9 cellular contexts compared by ENCODE assay signal in the genomic region with DNA sequence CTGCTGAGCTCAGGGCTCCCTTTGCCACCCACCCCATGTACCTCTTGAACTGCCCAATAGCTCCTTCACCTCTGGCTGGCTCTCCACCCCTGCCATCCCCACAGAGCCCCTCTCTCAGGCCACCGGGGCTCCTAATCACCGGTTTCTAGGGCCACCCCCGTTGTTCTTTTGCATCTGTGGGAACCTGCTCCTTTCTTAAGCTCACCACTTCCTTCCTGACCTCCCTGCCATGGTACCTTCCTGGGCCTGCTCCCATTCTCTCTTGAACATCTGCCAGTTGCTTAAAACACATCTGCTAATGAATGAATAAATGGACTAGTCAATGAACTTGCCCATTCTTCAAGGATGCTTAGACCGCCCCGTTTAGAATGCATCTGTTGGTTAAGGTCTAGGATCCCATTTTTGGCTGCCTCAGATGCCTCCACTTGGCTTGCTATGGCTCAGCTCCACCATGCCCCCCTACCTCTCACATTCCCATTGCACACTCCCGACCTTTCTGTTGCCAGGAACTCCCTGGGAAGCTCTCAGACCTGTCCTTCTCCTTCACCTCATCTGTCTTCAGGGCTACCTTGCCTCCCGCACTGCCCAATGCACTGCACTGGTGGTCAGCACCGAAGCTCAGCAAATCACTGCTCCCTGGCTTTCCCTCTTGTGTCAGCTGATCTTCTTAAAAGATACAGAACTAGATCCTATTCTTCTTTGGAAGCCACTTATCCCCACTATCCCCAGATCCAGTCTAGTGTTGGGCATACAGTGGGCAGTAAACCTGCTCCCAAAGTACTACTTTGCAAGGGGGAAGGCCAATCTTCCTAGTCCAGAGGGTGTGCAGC. TPM values are rescaled to one million over a fixed set of nuclear protein-coding genes. Genes with fewer than 3 reads are reported as not detected.
DNase-seq lines count a peak whose midpoint lies in the region; ATAC-seq and TF ChIP-seq lines count a peak whose summit lies in the region.
"Had no signal": no experiment of that assay in that cellular context is flagged by ENCODE, and none has a peak within 500 bp of the region (broad histone marks: within the 10 kb centered on the region; RNA-seq: fewer than 3 reads in every experiment).

No MANE protein-coding gene starts in this region.

- ATAC-seq in heart left ventricle: no peak
- ATAC-seq in left cardiac atrium: no peak
- no peak for ATAC-seq in body of pancreas
- ATAC-seq in GM21529 (IDR thresholded peaks at IDR 0.05; ENCODE audit: unreplicated experiment): no peak
- ATAC-seq in HG03135 (IDR thresholded peaks at IDR 0.05; ENCODE audit: unreplicated experiment): no peak

- H3K9me3 ChIP-seq in heart left ventricle (no peaks in the 10 kb centered on the region), body of pancreas (no peaks in the 10 kb centered on the region), mesodermal cell (ENCODE audit: control insufficient read depth, low read length) (no peaks in the 10 kb centered on the region), uterus (no peaks in the 10 kb centered on the region)
- H3K9me3 ChIP-seq: testis had no signal

- peaks cover 42 to 100% (median 97%) of the 10 kb centered on the region in 12 donors for H3K4me1 ChIP-seq in heart left ventricle
- peaks cover 97% of the 10 kb centered on the region for H3K4me1 ChIP-seq in body of pancreas
- peaks cover 96% of the 10 kb centered on the region for H3K4me1 ChIP-seq in mesodermal cell (ENCODE audit: control insufficient read depth, insufficient read depth, low read length, poor library complexity, severe bottlenecking)
- peaks cover 5 to 66% of the 10 kb centered on the region in 2 donors for H3K4me1 ChIP-seq in uterus

- peak in 1 of 5 donors; percentile 14 for DNase-seq in heart left ventricle
- DNase-seq in left cardiac atrium: no peak
- no peak for DNase-seq in body of pancreas
- DNase-seq in uterus: no peak
- no peak for DNase-seq in AML-193 (lab: John Stamatoyannopoulos, UW)

- H3K27ac ChIP-seq in heart left ventricle (peak overlapping the region; percentile 59 to 100 (median 98)), body of pancreas (peak overlapping the region; percentile 63 to 99 (median 98)), mesodermal cell (ENCODE audit: low read depth, low read length, severe bottlenecking) (peak overlapping the region; percentile 98), uterus (peak overlapping the region; percentile 97 to 99)

- no peaks in the 10 kb centered on the region for H3K27me3 ChIP-seq in heart left ventricle
- no peaks in the 10 kb centered on the region for H3K27me3 ChIP-seq in body of pancreas
- no peaks in the 10 kb centered on the region for H3K27me3 ChIP-seq in uterus
- H3K27me3 ChIP-seq: testis had no signal

- TF ChIP-seq POLR2A in heart left ventricle (IDR thresholded peaks at IDR 0.05) (no peak), body of pancreas (IDR thresholded peaks at IDR 0.05) (no peak), uterus (IDR thresholded peaks at IDR 0.05) (no peak)

- TF ChIP-seq CTCF in heart left ventricle (IDR thresholded peaks at IDR 0.05) (no peak), body of pancreas (IDR thresholded peaks at IDR 0.05) (no peak), uterus (IDR thresholded peaks at IDR 0.05) (no peak)

- H3K4me3 ChIP-seq in heart left ventricle (peak overlapping the region in 2 of 12 donors; percentile 34 to 43), body of pancreas (no peak overlapping the region), mesodermal cell (ENCODE audit: extremely low read depth, insufficient read depth, low read length, poor library complexity, severe bottlenecking) (no peak overlapping the region), uterus (no peak overlapping the region)

- peaks cover 4 to 94% (median 81%) of the 10 kb centered on the region in 9 donors for H3K36me3 ChIP-seq in heart left ventricle
- peaks cover 11 to 20% of the 10 kb centered on the region in 2 donors for H3K36me3 ChIP-seq in body of pancreas (replicated peaks in 1 of 2; ENCODE audit: insufficient read depth in 1 of 2, low read depth in 2 of 2)
- peaks cover 92% of the 10 kb centered on the region for H3K36me3 ChIP-seq in mesodermal cell (ENCODE audit: control insufficient read depth, insufficient read depth, low read length)
- H3K36me3 ChIP-seq in uterus: no peaks in the 10 kb centered on the region

- intact Hi-C loops in heart left ventricle (cut with DNase I): loop anchor here in 1 of 10 donors (1.0 to 2.0 kb wide), 2 partner anchors 9 to 52 kb away; a partner anchor contains a TSS
- intact Hi-C loops in left cardiac atrium (cut with DNase I): no loop called here
- intact Hi-C loops in body of pancreas (cut with DNase I): loop anchor here (5.0 kb wide), 1 partner anchor 48 kb away; no protein-coding TSS in a partner anchor
- intact Hi-C loops in uterus (cut with DNase I; ENCODE audit: low total_unique reads): loop anchor here (5.0 kb wide), 1 partner anchor 53 kb away; no protein-coding TSS in a partner anchor

- 39 to 46% (median 42%) methylated on average over 8 of the region's 8 CpGs for WGBS in heart left ventricle, 4 donors
- 53 to 70% methylated on average over 8 of the region's 8 CpGs for WGBS in body of pancreas, 2 donors
- WGBS in mesodermal cell (ENCODE audit: insufficient coverage in 2 of 2), 2 experiments: 72 to 73% methylated on average over 8 of the region's 8 CpGs

RNA-seq across cellular contexts. Expression of a gene that starts 9.1 kb away (rescaled TPM):
- total RNA-seq in heart left ventricle (100 to 1,000 TPM in 1 of 9 donors, 10 to 100 TPM in 8; 26.0 to 109 (median 50.0) TPM), left cardiac atrium (10 to 100 TPM; 47.9 to 59.3 TPM), body of pancreas (10 to 100 TPM; 65.1 to 71.5 TPM), uterus (10 to 100 TPM; 49.4 to 87.5 (median 61.4) TPM)
- 10 to 100 TPM; 19.0 to 36.4 TPM for polyA plus RNA-seq in heart left ventricle
- polyA plus RNA-seq in mesodermal cell (2013, experiment 1 of 2): 59.7 TPM
- 50.8 TPM for polyA plus RNA-seq in mesodermal cell (2013, experiment 2 of 2)

Comparison
In these comparisons a context has a peak if more than half of its experiments do, and no peak if none do; other contexts are left out.
1. intact Hi-C loops: an anchor here in body of pancreas (5.0 kb wide) and uterus (5.0 kb wide); none called in left cardiac atrium.